ENCODE assay signal across 1 cellular context in the genomic region with DNA sequence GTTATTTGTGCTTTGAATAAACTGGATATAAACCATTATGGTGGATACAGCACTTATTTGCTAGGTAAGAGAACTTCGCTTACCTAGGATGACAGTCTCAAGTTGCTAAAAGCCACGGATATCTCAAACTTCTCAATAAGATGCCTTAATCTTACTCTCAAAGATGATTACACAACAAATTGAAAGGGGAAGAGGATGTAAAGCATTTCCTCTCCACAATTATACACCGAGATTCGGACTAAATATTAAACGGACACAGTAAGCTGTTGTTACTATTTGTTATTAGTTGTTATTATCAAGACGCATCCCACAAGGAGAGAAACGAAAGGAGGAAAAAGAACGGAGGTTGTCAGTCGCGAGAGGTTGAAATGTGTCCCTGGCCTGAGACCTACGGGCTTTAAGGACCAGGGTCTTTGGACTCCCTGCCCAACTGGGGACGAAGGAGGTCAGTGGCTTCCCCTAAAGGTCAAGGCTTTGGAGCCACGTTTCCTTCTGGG.
TF ChIP-seq lines count a peak whose summit lies in the region.

No MANE protein-coding gene starts in this region.

TF ChIP-seq in SK-N-SH treated with all-trans-retinoic acid at 6 μM for 48 hours, 23 proteins besides CTCF, POLR2A, EP300 and RAD21 (continued from another document):
- TF ChIP-seq, protein P1, sequence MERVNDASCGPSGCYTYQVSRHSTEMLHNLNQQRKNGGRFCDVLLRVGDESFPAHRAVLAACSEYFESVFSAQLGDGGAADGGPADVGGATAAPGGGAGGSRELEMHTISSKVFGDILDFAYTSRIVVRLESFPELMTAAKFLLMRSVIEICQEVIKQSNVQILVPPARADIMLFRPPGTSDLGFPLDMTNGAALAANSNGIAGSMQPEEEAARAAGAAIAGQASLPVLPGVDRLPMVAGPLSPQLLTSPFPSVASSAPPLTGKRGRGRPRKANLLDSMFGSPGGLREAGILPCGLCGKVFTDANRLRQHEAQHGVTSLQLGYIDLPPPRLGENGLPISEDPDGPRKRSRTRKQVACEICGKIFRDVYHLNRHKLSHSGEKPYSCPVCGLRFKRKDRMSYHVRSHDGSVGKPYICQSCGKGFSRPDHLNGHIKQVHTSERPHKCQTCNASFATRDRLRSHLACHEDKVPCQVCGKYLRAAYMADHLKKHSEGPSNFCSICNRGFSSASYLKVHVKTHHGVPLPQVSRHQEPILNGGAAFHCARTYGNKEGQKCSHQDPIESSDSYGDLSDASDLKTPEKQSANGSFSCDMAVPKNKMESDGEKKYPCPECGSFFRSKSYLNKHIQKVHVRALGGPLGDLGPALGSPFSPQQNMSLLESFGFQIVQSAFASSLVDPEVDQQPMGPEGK (CRISPR knock-in tag; IDR thresholded peaks at IDR 0.05; ENCODE audit: borderline replicate concordance), result no peak
- TF ChIP-seq ZNF565 (CRISPR knock-in tag; conservative IDR thresholded peaks at IDR 0.05; ENCODE audit: low read depth), result no peak
- TF ChIP-seq BACH2 (CRISPR knock-in tag; IDR thresholded peaks at IDR 0.05; ENCODE audit: borderline replicate concordance), result no peak
- no peak for TF ChIP-seq CSDC2 (CRISPR knock-in tag; IDR thresholded peaks at IDR 0.05)
- TF ChIP-seq, protein P2, sequence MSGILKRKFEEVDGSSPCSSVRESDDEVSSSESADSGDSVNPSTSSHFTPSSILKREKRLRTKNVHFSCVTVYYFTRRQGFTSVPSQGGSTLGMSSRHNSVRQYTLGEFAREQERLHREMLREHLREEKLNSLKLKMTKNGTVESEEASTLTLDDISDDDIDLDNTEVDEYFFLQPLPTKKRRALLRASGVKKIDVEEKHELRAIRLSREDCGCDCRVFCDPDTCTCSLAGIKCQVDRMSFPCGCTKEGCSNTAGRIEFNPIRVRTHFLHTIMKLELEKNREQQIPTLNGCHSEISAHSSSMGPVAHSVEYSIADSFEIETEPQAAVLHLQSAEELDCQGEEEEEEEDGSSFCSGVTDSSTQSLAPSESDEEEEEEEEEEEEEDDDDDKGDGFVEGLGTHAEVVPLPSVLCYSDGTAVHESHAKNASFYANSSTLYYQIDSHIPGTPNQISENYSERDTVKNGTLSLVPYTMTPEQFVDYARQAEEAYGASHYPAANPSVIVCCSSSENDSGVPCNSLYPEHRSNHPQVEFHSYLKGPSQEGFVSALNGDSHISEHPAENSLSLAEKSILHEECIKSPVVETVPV (CRISPR knock-in tag; IDR thresholded peaks at IDR 0.05), result no peak
- TF ChIP-seq OSR1 (CRISPR knock-in tag; IDR thresholded peaks at IDR 0.05), result no peak
- TF ChIP-seq ZFP30 (CRISPR knock-in tag; IDR thresholded peaks at IDR 0.05), result no peak
- no peak for TF ChIP-seq ZC3H10 (CRISPR knock-in tag; IDR thresholded peaks at IDR 0.05)
- TF ChIP-seq RARB (CRISPR knock-in tag; IDR thresholded peaks at IDR 0.05), result no peak
- TF ChIP-seq ISL1 (CRISPR knock-in tag; IDR thresholded peaks at IDR 0.05), result no peak
- TF ChIP-seq, protein P3, sequence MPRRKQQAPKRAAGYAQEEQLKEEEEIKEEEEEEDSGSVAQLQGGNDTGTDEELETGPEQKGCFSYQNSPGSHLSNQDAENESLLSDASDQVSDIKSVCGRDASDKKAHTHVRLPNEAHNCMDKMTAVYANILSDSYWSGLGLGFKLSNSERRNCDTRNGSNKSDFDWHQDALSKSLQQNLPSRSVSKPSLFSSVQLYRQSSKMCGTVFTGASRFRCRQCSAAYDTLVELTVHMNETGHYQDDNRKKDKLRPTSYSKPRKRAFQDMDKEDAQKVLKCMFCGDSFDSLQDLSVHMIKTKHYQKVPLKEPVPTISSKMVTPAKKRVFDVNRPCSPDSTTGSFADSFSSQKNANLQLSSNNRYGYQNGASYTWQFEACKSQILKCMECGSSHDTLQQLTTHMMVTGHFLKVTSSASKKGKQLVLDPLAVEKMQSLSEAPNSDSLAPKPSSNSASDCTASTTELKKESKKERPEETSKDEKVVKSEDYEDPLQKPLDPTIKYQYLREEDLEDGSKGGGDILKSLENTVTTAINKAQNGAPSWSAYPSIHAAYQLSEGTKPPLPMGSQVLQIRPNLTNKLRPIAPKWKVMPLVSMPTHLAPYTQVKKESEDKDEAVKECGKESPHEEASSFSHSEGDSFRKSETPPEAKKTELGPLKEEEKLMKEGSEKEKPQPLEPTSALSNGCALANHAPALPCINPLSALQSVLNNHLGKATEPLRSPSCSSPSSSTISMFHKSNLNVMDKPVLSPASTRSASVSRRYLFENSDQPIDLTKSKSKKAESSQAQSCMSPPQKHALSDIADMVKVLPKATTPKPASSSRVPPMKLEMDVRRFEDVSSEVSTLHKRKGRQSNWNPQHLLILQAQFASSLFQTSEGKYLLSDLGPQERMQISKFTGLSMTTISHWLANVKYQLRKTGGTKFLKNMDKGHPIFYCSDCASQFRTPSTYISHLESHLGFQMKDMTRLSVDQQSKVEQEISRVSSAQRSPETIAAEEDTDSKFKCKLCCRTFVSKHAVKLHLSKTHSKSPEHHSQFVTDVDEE (CRISPR knock-in tag; IDR thresholded peaks at IDR 0.05), result no peak
